In the genomic region with DNA sequence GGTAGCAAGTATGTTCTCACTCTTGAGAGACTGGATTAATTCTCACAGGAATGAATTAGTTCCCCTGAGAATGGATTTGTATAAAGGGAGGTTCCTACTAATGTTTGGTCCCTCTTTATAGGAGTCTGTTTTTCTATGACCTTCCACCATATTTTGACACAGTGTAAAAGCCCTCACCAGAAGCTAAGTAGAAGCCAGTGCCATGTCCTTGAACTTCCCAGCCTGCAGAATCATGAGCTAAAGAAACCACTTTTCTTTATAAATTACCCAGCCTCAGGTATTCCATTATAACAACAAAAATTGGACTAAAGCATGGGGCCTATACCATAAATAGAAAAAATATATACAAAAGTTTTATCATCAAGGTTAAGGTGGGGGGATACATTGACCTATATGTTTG, we compare ENCODE assay signal across 27 cellular contexts.
"Had no signal": no experiment of that assay in that cellular context is flagged by ENCODE, and none has a peak within 500 bp of the region (broad histone marks: within the 10 kb centered on the region; RNA-seq: fewer than 3 reads in every experiment).

No MANE protein-coding gene starts in this region.

- FAIRE-seq: urothelium cell line had no signal

- H3K36me3 ChIP-seq: stomach, suprapubic skin, thoracic aorta, thyroid gland, tibial artery, tibial nerve, transverse colon, upper lobe of left lung, upper lobe of right lung, uterus, vagina had no signal

- H3K4me1 ChIP-seq: stomach, suprapubic skin, testis, thyroid gland, tibial artery, tibial nerve, transverse colon, upper lobe of left lung, upper lobe of right lung, uterus, vagina had no signal

- DNase-seq: stimulated activated CD4-positive, alpha-beta T cell treated with anti-CD3 and anti-CD28 coated beads, Interleukin-2, amount 100 ng/mL, for 48 hours; stimulated activated CD4-positive, alpha-beta T cell treated with anti-CD3 and anti-CD28 coated beads, Interleukin-4, amount 100 ng/mL, for 1 hour; stimulated activated CD4-positive, alpha-beta T cell treated with anti-CD3 and anti-CD28 coated beads, Interleukin-4, amount 100 ng/mL, for 24 hours; stimulated activated CD4-positive, alpha-beta T cell treated with anti-CD3 and anti-CD28 coated beads, Interleukin-4, amount 100 ng/mL, for 4 hours; stimulated activated CD8-positive, alpha-beta memory T cell treated with anti-CD3 and anti-CD28 coated beads, Interleukin-4, amount 100 ng/mL, for 48 hours; stimulated activated naive B cell treated with anti-CD40 and anti-IgM and Interleukin-4, amounts not matched to agents 10 μg/mL and 1 μg/mL and 100 μg/mL, for 72 hours; stimulated activated naive CD4-positive, alpha-beta T cell; stimulated activated naive CD4-positive, alpha-beta T cell treated with Interleukin-2 at 50 U/mL for 16 hours; stimulated activated naive CD8-positive, alpha-beta T cell treated with anti-CD3 and anti-CD28 coated beads, Interleukin-15, amount 100 ng/mL, for 72 hours; stimulated activated naive CD8-positive, alpha-beta T cell treated with anti-CD3 and anti-CD28 coated beads, Interleukin-15, Interleukin-2, amounts not matched to agents 100 U/mL and 50 U/mL, for 24 hours; stomach; substantia nigra; testis; thyroid gland; tibial artery; transverse colon; trophoblast cell; upper lobe of left lung; upper lobe of right lung; uterus had no signal

- ATAC-seq: stimulated activated effector memory CD8-positive, alpha-beta T cell treated with anti-CD3 and anti-CD28 coated beads, Interleukin-12 subunit alpha, Interleukin-12 subunit beta, amount 100 ng/mL, for 72 hours; stimulated activated memory B cell treated with anti-CD40 and anti-IgM and Interleukin-4, amounts not matched to agents 10 μg/mL and 1 μg/mL and 100 μg/mL, for 72 hours; stimulated activated naive B cell treated with anti-CD40 and anti-IgM and Interleukin-4, amounts not matched to agents 10 μg/mL and 1 μg/mL and 100 μg/mL, for 72 hours; stimulated activated naive CD8-positive, alpha-beta T cell treated with anti-CD3 and anti-CD28 coated beads, Interleukin-15, amount 100 ng/mL, for 72 hours; stimulated activated naive CD8-positive, alpha-beta T cell treated with anti-CD3 and anti-CD28 coated beads, Interleukin-15, Interleukin-2, amounts not matched to agents 100 U/mL and 50 U/mL, for 24 hours; upper lobe of right lung had no signal

- H3K9me3 ChIP-seq: suprapubic skin, testis, thoracic aorta, thyroid gland, tibial nerve, transverse colon, upper lobe of left lung, upper lobe of right lung, uterus, vagina had no signal

- H3K27me3 ChIP-seq: stomach, suprapubic skin, testis, thyroid gland, tibial artery, tibial nerve, transverse colon, upper lobe of left lung, upper lobe of right lung, uterus, vagina had no signal

- H3K4me3 ChIP-seq: stomach, suprapubic skin, testis, thoracic aorta, thyroid gland, tibial artery, tibial nerve, transverse colon, upper lobe of left lung, upper lobe of right lung, uterus, vagina had no signal

- H3K27ac ChIP-seq: stomach, suprapubic skin, testis, thoracic aorta, thyroid gland, tibial artery, tibial nerve, transverse colon, upper lobe of left lung, upper lobe of right lung, uterus, vagina had no signal
